ENCODE assay signal across 1 cellular context in the genomic region with DNA sequence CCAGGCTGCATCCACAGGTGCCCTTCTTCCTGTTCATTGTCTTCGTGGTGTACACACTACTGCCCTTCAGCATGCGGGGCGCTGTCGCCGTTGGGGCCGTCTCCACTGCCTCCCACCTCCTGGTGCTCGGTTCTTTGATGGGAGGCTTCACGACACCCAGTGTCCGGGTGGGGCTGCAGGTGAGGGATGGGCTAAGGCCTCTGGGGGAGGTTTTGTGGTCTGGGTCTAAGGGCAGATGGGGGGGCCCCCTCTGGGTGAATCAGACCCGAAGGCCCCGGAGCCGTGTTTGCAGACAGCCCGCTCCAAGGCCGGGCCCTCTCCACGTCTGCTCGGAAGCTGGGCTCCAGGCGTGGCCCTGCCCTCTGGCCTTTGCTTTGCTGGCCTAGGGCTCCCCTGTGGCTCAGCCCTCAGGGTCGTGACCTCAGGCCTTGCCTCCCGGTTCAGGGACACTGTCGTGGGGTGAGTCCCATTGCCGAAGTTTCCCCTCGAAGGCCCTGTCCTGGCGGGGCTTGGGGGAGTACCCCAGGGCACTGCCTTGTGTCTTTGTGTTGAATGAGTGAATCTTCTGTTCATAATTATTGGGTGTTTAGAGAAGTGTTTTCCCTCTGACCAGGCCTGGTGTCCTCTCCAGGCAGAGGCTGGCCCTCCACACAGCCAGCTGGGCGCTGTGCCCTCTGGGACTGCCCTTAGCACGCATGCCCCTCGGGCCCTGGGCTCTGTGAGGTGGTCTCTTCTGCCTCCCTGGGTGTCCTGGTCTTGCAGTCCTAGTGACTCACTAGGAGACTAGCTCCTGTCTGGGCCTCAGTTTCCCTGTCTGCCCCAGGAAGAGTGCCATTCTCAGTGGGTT.
TF ChIP-seq lines count a peak whose summit lies in the region.

No MANE protein-coding gene starts in this region.

TF ChIP-seq in HepG2, 621 proteins besides CTCF, POLR2A, EP300 and RAD21 (continued from another document and continues in another):
- TF ChIP-seq, protein P1, sequence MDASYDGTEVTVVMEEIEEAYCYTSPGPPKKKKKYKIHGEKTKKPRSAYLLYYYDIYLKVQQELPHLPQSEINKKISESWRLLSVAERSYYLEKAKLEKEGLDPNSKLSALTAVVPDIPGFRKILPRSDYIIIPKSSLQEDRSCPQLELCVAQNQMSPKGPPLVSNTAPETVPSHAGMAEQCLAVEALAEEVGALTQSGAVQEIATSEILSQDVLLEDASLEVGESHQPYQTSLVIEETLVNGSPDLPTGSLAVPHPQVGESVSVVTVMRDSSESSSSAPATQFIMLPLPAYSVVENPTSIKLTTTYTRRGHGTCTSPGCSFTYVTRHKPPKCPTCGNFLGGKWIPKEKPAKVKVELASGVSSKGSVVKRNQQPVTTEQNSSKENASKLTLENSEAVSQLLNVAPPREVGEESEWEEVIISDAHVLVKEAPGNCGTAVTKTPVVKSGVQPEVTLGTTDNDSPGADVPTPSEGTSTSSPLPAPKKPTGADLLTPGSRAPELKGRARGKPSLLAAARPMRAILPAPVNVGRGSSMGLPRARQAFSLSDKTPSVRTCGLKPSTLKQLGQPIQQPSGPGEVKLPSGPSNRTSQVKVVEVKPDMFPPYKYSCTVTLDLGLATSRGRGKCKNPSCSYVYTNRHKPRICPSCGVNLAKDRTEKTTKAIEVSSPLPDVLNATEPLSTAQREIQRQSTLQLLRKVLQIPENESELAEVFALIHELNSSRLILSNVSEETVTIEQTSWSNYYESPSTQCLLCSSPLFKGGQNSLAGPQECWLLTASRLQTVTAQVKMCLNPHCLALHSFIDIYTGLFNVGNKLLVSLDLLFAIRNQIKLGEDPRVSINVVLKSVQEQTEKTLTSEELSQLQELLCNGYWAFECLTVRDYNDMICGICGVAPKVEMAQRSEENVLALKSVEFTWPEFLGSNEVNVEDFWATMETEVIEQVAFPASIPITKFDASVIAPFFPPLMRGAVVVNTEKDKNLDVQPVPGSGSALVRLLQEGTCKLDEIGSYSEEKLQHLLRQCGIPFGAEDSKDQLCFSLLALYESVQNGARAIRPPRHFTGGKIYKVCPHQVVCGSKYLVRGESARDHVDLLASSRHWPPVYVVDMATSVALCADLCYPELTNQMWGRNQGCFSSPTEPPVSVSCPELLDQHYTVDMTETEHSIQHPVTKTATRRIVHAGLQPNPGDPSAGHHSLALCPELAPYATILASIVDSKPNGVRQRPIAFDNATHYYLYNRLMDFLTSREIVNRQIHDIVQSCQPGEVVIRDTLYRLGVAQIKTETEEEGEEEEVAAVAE (CRISPR knock-in tag; IDR thresholded peaks at IDR 0.05; ENCODE audit: borderline replicate concordance) = peak; percentile 57; the same call in 1 of the 2 replicates
- TF ChIP-seq ZNF562 (CRISPR knock-in tag; IDR thresholded peaks at IDR 0.05; ENCODE audit: borderline replicate concordance) (no peak), SRY (CRISPR knock-in tag; IDR thresholded peaks at IDR 0.05) (peak; percentile 43), RBFOX2 (IDR thresholded peaks at IDR 0.05; ENCODE audit: low read depth, low read length) (no peak), PAWR (CRISPR knock-in tag; IDR thresholded peaks at IDR 0.05; ENCODE audit: borderline replicate concordance) (no peak), HDAC6 (IDR thresholded peaks at IDR 0.05; ENCODE audit: low read depth, low read length) (no peak), PLRG1 (conservative IDR thresholded peaks at IDR 0.05) (no peak), ZNF589 (CRISPR knock-in tag; conservative IDR thresholded peaks at IDR 0.05) (no peak), GATAD2A (CRISPR knock-in tag; IDR thresholded peaks at IDR 0.05) (peak; percentile 80), ZNF772 (CRISPR knock-in tag; IDR thresholded peaks at IDR 0.05) (no peak), HOXA7 (CRISPR knock-in tag; IDR thresholded peaks at IDR 0.05) (no peak), ZNF773 (CRISPR knock-in tag; IDR thresholded peaks at IDR 0.05; ENCODE audit: borderline replicate concordance) (no peak), ZNF816 (CRISPR knock-in tag; IDR thresholded peaks at IDR 0.05; ENCODE audit: borderline replicate concordance) (no peak), ZNF296 (CRISPR knock-in tag; conservative IDR thresholded peaks at IDR 0.05) (peak; percentile 52; the same call in 1 of the 2 replicates), ZNF44 (CRISPR knock-in tag; IDR thresholded peaks at IDR 0.05) (no peak; the same call in 1 of the 2 replicates), ZFAT (CRISPR knock-in tag; conservative IDR thresholded peaks at IDR 0.05) (no peak), AGO1 (IDR thresholded peaks at IDR 0.05; ENCODE audit: low read depth, low read length, poor library complexity, severe bottlenecking) (no peak), MYC (CRISPR knock-in tag; IDR thresholded peaks at IDR 0.05; ENCODE audit: borderline replicate concordance) (peak; percentile 52; the same call in 1 of the 2 replicates), ZNF547 (CRISPR knock-in tag; IDR thresholded peaks at IDR 0.05) (no peak), NRL (CRISPR knock-in tag; IDR thresholded peaks at IDR 0.05; ENCODE audit: borderline replicate concordance) (no peak), KLF16 (CRISPR knock-in tag; IDR thresholded peaks at IDR 0.05) (peak in 1 of 2 experiments; percentile 63; a peak in 2 of 4 replicates), CHD4 (IDR thresholded peaks at IDR 0.05; ENCODE audit: borderline replicate concordance, low read length) (no peak; the same call in 1 of the 2 replicates), ZNF674 (CRISPR knock-in tag; IDR thresholded peaks at IDR 0.05; ENCODE audit: low read depth) (no peak), NCOA5 (CRISPR knock-in tag; IDR thresholded peaks at IDR 0.05) (no peak), ZNF839 (CRISPR knock-in tag; IDR thresholded peaks at IDR 0.05; ENCODE audit: borderline replicate concordance) (no peak; the same call in 1 of the 2 replicates), ZBTB1 (CRISPR knock-in tag; IDR thresholded peaks at IDR 0.05; ENCODE audit: borderline replicate concordance) (no peak), ZNF879 (CRISPR knock-in tag; IDR thresholded peaks at IDR 0.05) (no peak), KDM5B (CRISPR knock-in tag; IDR thresholded peaks at IDR 0.05; ENCODE audit: borderline replicate concordance) (peak; percentile 86; the same call in 1 of the 2 replicates), NR1H2 (CRISPR knock-in tag; IDR thresholded peaks at IDR 0.05; ENCODE audit: borderline replicate concordance, low read depth) (no peak), WIZ (CRISPR knock-in tag; IDR thresholded peaks at IDR 0.05) (no peak), TP53 (CRISPR knock-in tag; conservative IDR thresholded peaks at IDR 0.05) (no peak), MTF2 (CRISPR knock-in tag; IDR thresholded peaks at IDR 0.05; ENCODE audit: borderline replicate concordance) (peak; percentile 70; the same call in 1 of the 2 replicates), ZNF333 (CRISPR knock-in tag; IDR thresholded peaks at IDR 0.05; ENCODE audit: borderline replicate concordance) (no peak), STAG1 (CRISPR knock-in tag; IDR thresholded peaks at IDR 0.05) (no peak; the same call in 1 of the 2 replicates), TBP (CRISPR knock-in tag; IDR thresholded peaks at IDR 0.05) (no peak), SCMH1 (CRISPR knock-in tag; IDR thresholded peaks at IDR 0.05; ENCODE audit: borderline replicate concordance) (no peak), MED8 (CRISPR knock-in tag; IDR thresholded peaks at IDR 0.05; ENCODE audit: insufficient replicate concordance) (peak; percentile 59), PAX8 (CRISPR knock-in tag; IDR thresholded peaks at IDR 0.05; ENCODE audit: borderline replicate concordance) (no peak), ZNF256 (CRISPR knock-in tag; conservative IDR thresholded peaks at IDR 0.05) (no peak), GATAD1 (CRISPR knock-in tag; IDR thresholded peaks at IDR 0.05) (no peak), ZFP36L2 (CRISPR knock-in tag; IDR thresholded peaks at IDR 0.05) (no peak), RFX1 (IDR thresholded peaks at IDR 0.05) (no peak)
- TF ChIP-seq, protein P2, sequence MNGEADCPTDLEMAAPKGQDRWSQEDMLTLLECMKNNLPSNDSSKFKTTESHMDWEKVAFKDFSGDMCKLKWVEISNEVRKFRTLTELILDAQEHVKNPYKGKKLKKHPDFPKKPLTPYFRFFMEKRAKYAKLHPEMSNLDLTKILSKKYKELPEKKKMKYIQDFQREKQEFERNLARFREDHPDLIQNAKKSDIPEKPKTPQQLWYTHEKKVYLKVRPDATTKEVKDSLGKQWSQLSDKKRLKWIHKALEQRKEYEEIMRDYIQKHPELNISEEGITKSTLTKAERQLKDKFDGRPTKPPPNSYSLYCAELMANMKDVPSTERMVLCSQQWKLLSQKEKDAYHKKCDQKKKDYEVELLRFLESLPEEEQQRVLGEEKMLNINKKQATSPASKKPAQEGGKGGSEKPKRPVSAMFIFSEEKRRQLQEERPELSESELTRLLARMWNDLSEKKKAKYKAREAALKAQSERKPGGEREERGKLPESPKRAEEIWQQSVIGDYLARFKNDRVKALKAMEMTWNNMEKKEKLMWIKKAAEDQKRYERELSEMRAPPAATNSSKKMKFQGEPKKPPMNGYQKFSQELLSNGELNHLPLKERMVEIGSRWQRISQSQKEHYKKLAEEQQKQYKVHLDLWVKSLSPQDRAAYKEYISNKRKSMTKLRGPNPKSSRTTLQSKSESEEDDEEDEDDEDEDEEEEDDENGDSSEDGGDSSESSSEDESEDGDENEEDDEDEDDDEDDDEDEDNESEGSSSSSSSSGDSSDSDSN (CRISPR knock-in tag; IDR thresholded peaks at IDR 0.05) = peak; percentile 95
- TF ChIP-seq, protein P3, sequence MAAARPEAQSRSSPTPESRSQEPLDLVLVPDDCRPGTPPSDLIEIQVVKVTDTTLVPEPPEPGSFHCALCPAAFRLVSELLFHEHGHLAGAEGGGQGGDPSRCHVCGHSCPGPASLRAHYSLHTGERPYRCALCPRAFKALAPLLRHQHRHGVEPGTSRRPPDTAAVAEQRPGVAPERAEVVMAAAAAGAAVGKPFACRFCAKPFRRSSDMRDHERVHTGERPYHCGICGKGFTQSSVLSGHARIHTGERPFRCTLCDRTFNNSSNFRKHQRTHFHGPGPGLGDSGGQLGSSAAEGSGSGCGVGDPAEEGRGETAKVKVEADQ (CRISPR knock-in tag; IDR thresholded peaks at IDR 0.05; ENCODE audit: borderline replicate concordance) = no peak; the same call in 1 of the 2 replicates
- TF ChIP-seq, protein P4, sequence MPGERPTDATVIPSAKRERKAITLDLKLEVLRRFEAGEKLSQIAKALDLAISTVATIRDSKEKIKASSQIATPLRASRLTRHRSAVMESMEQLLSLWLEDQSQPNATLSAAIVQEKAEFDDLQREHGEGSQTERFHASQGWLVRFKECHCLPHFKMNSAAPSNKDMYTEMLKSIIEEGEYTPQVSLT (CRISPR knock-in tag; IDR thresholded peaks at IDR 0.05; ENCODE audit: borderline replicate concordance, low read depth) = no peak
- TF ChIP-seq, protein P5, sequence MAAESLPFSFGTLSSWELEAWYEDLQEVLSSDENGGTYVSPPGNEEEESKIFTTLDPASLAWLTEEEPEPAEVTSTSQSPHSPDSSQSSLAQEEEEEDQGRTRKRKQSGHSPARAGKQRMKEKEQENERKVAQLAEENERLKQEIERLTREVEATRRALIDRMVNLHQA (CRISPR knock-in tag; IDR thresholded peaks at IDR 0.05) = no peak
- TF ChIP-seq, protein P6, sequence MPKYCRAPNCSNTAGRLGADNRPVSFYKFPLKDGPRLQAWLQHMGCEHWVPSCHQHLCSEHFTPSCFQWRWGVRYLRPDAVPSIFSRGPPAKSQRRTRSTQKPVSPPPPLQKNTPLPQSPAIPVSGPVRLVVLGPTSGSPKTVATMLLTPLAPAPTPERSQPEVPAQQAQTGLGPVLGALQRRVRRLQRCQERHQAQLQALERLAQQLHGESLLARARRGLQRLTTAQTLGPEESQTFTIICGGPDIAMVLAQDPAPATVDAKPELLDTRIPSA (CRISPR knock-in tag; IDR thresholded peaks at IDR 0.05; ENCODE audit: borderline replicate concordance) = no peak
- TF ChIP-seq, protein P7, sequence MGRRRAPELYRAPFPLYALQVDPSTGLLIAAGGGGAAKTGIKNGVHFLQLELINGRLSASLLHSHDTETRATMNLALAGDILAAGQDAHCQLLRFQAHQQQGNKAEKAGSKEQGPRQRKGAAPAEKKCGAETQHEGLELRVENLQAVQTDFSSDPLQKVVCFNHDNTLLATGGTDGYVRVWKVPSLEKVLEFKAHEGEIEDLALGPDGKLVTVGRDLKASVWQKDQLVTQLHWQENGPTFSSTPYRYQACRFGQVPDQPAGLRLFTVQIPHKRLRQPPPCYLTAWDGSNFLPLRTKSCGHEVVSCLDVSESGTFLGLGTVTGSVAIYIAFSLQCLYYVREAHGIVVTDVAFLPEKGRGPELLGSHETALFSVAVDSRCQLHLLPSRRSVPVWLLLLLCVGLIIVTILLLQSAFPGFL (CRISPR knock-in tag; IDR thresholded peaks at IDR 0.05) = no peak
- TF ChIP-seq, protein P8, sequence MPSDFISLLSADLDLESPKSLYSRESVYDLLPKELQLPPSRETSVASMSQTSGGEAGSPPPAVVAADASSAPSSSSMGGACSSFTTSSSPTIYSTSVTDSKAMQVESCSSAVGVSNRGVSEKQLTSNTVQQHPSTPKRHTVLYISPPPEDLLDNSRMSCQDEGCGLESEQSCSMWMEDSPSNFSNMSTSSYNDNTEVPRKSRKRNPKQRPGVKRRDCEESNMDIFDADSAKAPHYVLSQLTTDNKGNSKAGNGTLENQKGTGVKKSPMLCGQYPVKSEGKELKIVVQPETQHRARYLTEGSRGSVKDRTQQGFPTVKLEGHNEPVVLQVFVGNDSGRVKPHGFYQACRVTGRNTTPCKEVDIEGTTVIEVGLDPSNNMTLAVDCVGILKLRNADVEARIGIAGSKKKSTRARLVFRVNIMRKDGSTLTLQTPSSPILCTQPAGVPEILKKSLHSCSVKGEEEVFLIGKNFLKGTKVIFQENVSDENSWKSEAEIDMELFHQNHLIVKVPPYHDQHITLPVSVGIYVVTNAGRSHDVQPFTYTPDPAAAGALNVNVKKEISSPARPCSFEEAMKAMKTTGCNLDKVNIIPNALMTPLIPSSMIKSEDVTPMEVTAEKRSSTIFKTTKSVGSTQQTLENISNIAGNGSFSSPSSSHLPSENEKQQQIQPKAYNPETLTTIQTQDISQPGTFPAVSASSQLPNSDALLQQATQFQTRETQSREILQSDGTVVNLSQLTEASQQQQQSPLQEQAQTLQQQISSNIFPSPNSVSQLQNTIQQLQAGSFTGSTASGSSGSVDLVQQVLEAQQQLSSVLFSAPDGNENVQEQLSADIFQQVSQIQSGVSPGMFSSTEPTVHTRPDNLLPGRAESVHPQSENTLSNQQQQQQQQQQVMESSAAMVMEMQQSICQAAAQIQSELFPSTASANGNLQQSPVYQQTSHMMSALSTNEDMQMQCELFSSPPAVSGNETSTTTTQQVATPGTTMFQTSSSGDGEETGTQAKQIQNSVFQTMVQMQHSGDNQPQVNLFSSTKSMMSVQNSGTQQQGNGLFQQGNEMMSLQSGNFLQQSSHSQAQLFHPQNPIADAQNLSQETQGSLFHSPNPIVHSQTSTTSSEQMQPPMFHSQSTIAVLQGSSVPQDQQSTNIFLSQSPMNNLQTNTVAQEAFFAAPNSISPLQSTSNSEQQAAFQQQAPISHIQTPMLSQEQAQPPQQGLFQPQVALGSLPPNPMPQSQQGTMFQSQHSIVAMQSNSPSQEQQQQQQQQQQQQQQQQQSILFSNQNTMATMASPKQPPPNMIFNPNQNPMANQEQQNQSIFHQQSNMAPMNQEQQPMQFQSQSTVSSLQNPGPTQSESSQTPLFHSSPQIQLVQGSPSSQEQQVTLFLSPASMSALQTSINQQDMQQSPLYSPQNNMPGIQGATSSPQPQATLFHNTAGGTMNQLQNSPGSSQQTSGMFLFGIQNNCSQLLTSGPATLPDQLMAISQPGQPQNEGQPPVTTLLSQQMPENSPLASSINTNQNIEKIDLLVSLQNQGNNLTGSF (CRISPR knock-in tag; IDR thresholded peaks at IDR 0.05) = no peak
